In the genomic region with DNA sequence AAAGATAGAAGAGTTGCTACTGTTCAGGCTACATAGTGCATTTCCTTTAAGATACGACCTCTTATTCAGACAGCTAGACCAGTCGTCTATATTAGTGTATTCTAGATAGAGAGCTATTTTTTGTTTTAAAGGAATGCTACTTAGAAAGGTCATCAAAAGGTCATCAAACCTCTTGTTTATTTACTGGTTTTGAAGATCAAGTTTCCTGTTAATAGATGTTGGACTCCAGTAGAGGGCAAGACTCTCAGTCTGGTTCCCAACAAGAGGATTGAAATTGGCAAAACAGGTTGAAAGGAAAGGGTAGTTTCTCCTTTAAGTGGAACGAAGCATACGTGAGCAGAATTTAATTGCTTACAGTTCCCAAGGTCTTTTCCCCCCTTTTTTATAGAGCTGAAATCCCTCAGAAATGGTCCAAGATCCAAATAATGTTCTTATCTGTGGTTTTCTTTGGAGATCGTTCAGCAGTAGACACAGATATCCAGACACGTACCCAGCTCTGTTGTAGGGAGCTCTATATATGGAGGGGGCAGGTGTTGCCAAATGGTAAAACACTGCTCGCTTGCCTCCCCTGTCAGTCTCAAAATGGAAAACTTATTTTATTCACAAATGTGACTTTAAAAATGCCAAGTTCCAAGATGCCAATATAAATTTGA, we compare ENCODE assay signal across 20 cellular contexts. TPM values are rescaled to one million over a fixed set of nuclear protein-coding genes. Genes with fewer than 3 reads are reported as not detected.
"Had no signal": no experiment of that assay in that cellular context is flagged by ENCODE, and none has a peak within 500 bp of the region (broad histone marks: within the 10 kb centered on the region; RNA-seq: fewer than 3 reads in every experiment).

No MANE protein-coding gene starts in this region.

- H3K4me3 ChIP-seq: breast epithelium, esophagus muscularis mucosa, neural progenitor cell, psoas muscle, sigmoid colon, spleen had no signal

- H3K27me3 ChIP-seq: breast epithelium, neural progenitor cell, sigmoid colon, spleen had no signal

- FAIRE-seq: endothelial cell of umbilical vein had no signal

- H3K9ac ChIP-seq: neural progenitor cell had no signal

- H3K36me3 Mint-ChIP-seq: neural progenitor cell had no signal

- H3K9me3 ChIP-seq: breast epithelium, esophagus muscularis mucosa, psoas muscle, sigmoid colon, spleen had no signal

- H3K27ac ChIP-seq: breast epithelium, esophagus muscularis mucosa, neural progenitor cell, psoas muscle, sigmoid colon, spleen had no signal

- H3K36me3 ChIP-seq: breast epithelium, esophagus muscularis mucosa, neural progenitor cell, sigmoid colon, spleen had no signal

- H3K4me3 Mint-ChIP-seq: activated CD4-positive, alpha-beta T cell treated with anti-CD3 and anti-CD28 coated beads, Interleukin-2, amount 10 ng/mL, durations not matched to agents 7 days and 5 days; activated CD8-positive, alpha-beta T cell treated with anti-CD3 and anti-CD28 coated beads, Interleukin-2, amount 10 ng/mL, durations not matched to agents 7 days and 5 days; activated naive CD4-positive, alpha-beta T cell treated with anti-CD3 and anti-CD28 coated beads for 36 hours; activated T-cell treated with anti-CD3 and anti-CD28 coated beads, Interleukin-2, amount 50 U/mL, for 24 hours; neural progenitor cell; stimulated activated naive B cell treated with anti-CD40 and anti-IgM and Interleukin-4, amounts not matched to agents 10 μg/mL and 1 μg/mL and 100 μg/mL, for 72 hours had no signal

- H2AFZ ChIP-seq: neural progenitor cell had no signal

- H3K9me3 Mint-ChIP-seq: activated CD4-positive, alpha-beta T cell treated with anti-CD3 and anti-CD28 coated beads, Interleukin-2, amount 10 ng/mL, durations not matched to agents 7 days and 5 days; activated naive CD4-positive, alpha-beta T cell treated with anti-CD3 and anti-CD28 coated beads for 36 hours; activated T-cell treated with anti-CD3 and anti-CD28 coated beads, Interleukin-2, amount 50 U/mL, for 24 hours had no signal

- H3K4me2 ChIP-seq: neural progenitor cell had no signal

- H3K27ac Mint-ChIP-seq: activated CD4-positive, alpha-beta T cell treated with anti-CD3 and anti-CD28 coated beads, Interleukin-2, amount 10 ng/mL, durations not matched to agents 7 days and 5 days; activated CD8-positive, alpha-beta T cell treated with anti-CD3 and anti-CD28 coated beads, Interleukin-2, amount 10 ng/mL, durations not matched to agents 7 days and 5 days; activated naive CD4-positive, alpha-beta T cell treated with anti-CD3 and anti-CD28 coated beads for 36 hours; activated T-cell treated with anti-CD3 and anti-CD28 coated beads, Interleukin-2, amount 50 U/mL, for 24 hours; neural progenitor cell; stimulated activated naive B cell treated with anti-CD40 and anti-IgM and Interleukin-4, amounts not matched to agents 10 μg/mL and 1 μg/mL and 100 μg/mL, for 72 hours had no signal

- H3K4me1 ChIP-seq: breast epithelium, neural progenitor cell, psoas muscle, sigmoid colon had no signal

- H3K4me1 Mint-ChIP-seq: activated CD4-positive, alpha-beta T cell treated with anti-CD3 and anti-CD28 coated beads, Interleukin-2, amount 10 ng/mL, durations not matched to agents 7 days and 5 days; stimulated activated naive B cell treated with anti-CD40 and anti-IgM and Interleukin-4, amounts not matched to agents 10 μg/mL and 1 μg/mL and 100 μg/mL, for 72 hours had no signal

- DNase-seq: activated CD4-positive, alpha-beta T cell treated with anti-CD3 and anti-CD28 coated beads, Interleukin-2, amount 10 ng/mL, durations not matched to agents 7 days and 5 days; activated CD8-positive, alpha-beta T cell treated with anti-CD3 and anti-CD28 coated beads, Interleukin-2, amount 10 ng/mL, durations not matched to agents 7 days and 5 days; activated naive CD4-positive, alpha-beta T cell treated with anti-CD3 and anti-CD28 coated beads for 36 hours; activated T-cell treated with anti-CD3 and anti-CD28 coated beads, Interleukin-2, amount 50 U/mL, for 24 hours; anterior cingulate cortex; dermis blood vessel endothelial cell; effector memory CD4-positive, alpha-beta T cell; islet precursor cell; mammary epithelial cell; psoas muscle; sigmoid colon; spleen; stimulated activated naive B cell treated with anti-CD40 and anti-IgM and Interleukin-4, amounts not matched to agents 10 μg/mL and 1 μg/mL and 100 μg/mL, for 72 hours; T-helper 1 cell; T-helper 9 cell had no signal

- ATAC-seq: activated CD8-positive, alpha-beta T cell treated with anti-CD3 and anti-CD28 coated beads, Interleukin-2, amount 10 ng/mL, durations not matched to agents 7 days and 5 days; left lobe of liver; psoas muscle; stimulated activated naive B cell treated with anti-CD40 and anti-IgM and Interleukin-4, amounts not matched to agents 10 μg/mL and 1 μg/mL and 100 μg/mL, for 72 hours had no signal

RNA-seq across cellular contexts. Expression of gene BAMBI, which starts 37.2 kb away (rescaled TPM):
- total RNA-seq: activated CD4-positive, alpha-beta T cell treated with anti-CD3 and anti-CD28 coated beads, Interleukin-2, amount 10 ng/mL, durations not matched to agents 7 days and 5 days had no signal
